Comparison of ENCODE assay signal across 1 cellular context in the genomic region with DNA sequence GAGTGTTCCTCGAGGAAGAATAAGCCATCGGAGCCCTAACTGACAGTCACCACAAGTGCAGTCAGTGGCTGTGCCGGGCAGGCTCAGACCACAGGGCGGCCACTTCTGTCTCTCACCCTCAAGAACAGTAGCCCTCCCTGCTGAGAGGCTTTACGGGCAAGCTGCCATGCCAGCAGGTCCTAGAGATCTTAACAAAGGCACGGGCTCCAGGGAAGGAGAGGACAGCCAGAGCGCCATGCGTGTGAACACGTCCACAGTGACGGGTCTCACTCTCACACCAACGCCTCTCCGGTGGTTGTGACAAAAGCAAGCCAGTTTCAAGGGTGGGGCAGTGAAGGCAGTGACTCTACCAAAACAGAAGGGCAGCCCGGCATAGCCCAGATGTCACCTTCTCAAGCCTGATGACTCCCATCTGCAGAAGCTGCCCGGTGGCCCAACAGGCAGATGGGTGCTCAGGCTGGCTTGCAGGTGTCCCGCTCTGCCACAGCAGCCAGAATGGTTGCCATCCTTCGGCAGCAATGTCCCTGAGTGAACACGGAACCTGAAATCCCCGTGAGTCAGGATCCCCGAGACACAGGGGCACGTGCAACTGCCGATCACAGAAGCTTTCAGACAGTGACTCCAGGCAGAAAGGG.
TF ChIP-seq lines count a peak whose summit lies in the region.

No MANE protein-coding gene starts in this region.

TF ChIP-seq in H1, 55 proteins besides CTCF, POLR2A, EP300 and RAD21 (continued from another document):
- no peak for TF ChIP-seq CHD7 (IDR thresholded peaks at IDR 0.05; ENCODE audit: insufficient replicate concordance, low read length)
